14 cellular contexts compared by ENCODE assay signal in the genomic region with DNA sequence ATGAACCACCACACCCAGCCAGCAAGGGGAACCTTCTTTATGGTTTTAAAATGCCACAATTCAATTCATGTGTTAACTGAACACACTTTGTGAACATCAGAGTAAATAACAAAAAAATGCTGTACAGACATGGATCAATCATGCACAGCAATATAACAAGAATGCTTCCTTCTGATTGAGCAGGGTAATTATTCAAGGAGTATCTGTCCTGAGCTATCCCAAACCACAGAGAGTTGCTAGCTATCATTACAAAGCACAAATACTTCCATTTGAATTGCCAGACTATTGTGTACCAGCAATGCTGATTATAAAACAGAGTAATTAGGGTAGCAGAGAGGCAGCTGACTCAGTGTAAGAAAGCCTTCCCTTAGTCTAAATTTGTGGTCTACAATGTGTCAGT. TPM values are rescaled to one million over a fixed set of nuclear protein-coding genes. Genes with fewer than 3 reads are reported as not detected.
DNase-seq lines count a peak whose midpoint lies in the region; FAIRE-seq and TF ChIP-seq lines count a peak whose summit lies in the region.
"Had no signal": no experiment of that assay in that cellular context is flagged by ENCODE, and none has a peak within 500 bp of the region (broad histone marks: within the 10 kb centered on the region; RNA-seq: fewer than 3 reads in every experiment).

No MANE protein-coding gene starts in this region.

- no peak for TF ChIP-seq POLR2A in GM12891 (IDR thresholded peaks at IDR 0.05; ENCODE audit: low read depth, low read length)

- H4K20me1 ChIP-seq in keratinocyte (ENCODE audit: control insufficient read depth, extremely low read depth, insufficient read depth, low read length), result no peaks in the 10 kb centered on the region

- H3K4me1 ChIP-seq in SJSA1 (replicated peaks) (peaks cover 55% of the 10 kb centered on the region), keratinocyte (ENCODE audit: control insufficient read depth, extremely low read depth, insufficient read depth, low read length) (peaks cover 4% of the 10 kb centered on the region)

- H3K4me3 ChIP-seq in SJSA1 (no peak overlapping the region), keratinocyte (ENCODE audit: control insufficient read depth in 2 of 3, extremely low read depth in 1 of 3, insufficient read depth in 2 of 3, low read depth in 1 of 3, low read length in 3 of 3) (no peak overlapping the region)

- no peaks in the 10 kb centered on the region for H3K79me2 ChIP-seq in keratinocyte (ENCODE audit: control insufficient read depth, insufficient read depth, low read length)

- H3K27ac ChIP-seq in SJSA1, result peak overlapping the region; percentile 28
- H3K27ac ChIP-seq in keratinocyte (ENCODE audit: control insufficient read depth, insufficient read depth, low read length), result no peak overlapping the region
- H3K27ac ChIP-seq: RWPE1 had no signal

- peak; percentile 41 for FAIRE-seq in keratinocyte (lab: Jason Lieb, UNC)
- peak; percentile 9 for FAIRE-seq in urothelium cell line (lab: Jason Lieb, UNC)
- no peak for FAIRE-seq in GM12891 (lab: Jason Lieb, UNC)

- H3K9me1 ChIP-seq in keratinocyte (ENCODE audit: control insufficient read depth, extremely low read depth, insufficient read depth, low read length), result no peaks in the 10 kb centered on the region

- TF ChIP-seq CTCF in keratinocyte (optimal IDR thresholded peaks at IDR 0.05 in 1 of 3, IDR thresholded peaks at IDR 0.05 in 1 of 3, conservative IDR thresholded peaks at IDR 0.05 in 1 of 3; ENCODE audit: extremely low read depth in 1 of 3, insufficient read depth in 2 of 3, low read length in 3 of 3), result no peak

- no peaks in the 10 kb centered on the region for H3K9me3 ChIP-seq in SJSA1 (replicated peaks)
- H3K9me3 ChIP-seq in keratinocyte (ENCODE audit: control insufficient read depth, low read depth, low read length), result no peaks in the 10 kb centered on the region

- dilution Hi-C loops in keratinocyte (cut with MboI; ENCODE audit: extremely low pct_ligation_motif_present, low sequenced_read_pairs), result no loop called here

- H3K4me2 ChIP-seq in keratinocyte (ENCODE audit: control insufficient read depth, extremely low read depth, insufficient read depth, low read depth, low read length), result no peak overlapping the region

- H2AFZ ChIP-seq in keratinocyte (ENCODE audit: control insufficient read depth, low read length), result no peak overlapping the region

- peak; percentile 4 for DNase-seq in NCI-H748 (lab: John Stamatoyannopoulos, UW; ENCODE audit: unreplicated experiment)
- no peak for DNase-seq in NCI-H748 treated with DMSO at 0.1 percent for 48 hours (lab: John Stamatoyannopoulos, UW)
- DNase-seq in SJSA1 (ENCODE audit: low read depth in 1 of 2, low spot score in 2 of 2), result peak in 1 of 2 experiments; percentile 39
- DNase-seq in keratinocyte (ENCODE audit: low read depth, low spot score), result no peak
- no peak for DNase-seq in urothelium cell line (ENCODE audit: low spot score)
- no peak for DNase-seq in GM12891 (ENCODE audit: insufficient read length, low spot score)
- no peak for DNase-seq in T-helper 2 cell
- no peak for DNase-seq in H4 (ENCODE audit: low spot score)
- DNase-seq: AML-193; CD4-positive, CD25-positive, alpha-beta regulatory T cell; NCI-H1436 treated with DMSO at 0.1 percent for 48 hours; NCI-H2107; NCI-H82 had no signal

- H3K36me3 ChIP-seq in SJSA1 (no peaks in the 10 kb centered on the region), keratinocyte (ENCODE audit: control insufficient read depth in 2 of 2, extremely low read depth in 1 of 2, insufficient read depth in 2 of 2, low read length in 2 of 2) (no peaks in the 10 kb centered on the region)

- no peaks in the 10 kb centered on the region for H3K27me3 ChIP-seq in SJSA1 (replicated peaks)
- no peaks in the 10 kb centered on the region for H3K27me3 ChIP-seq in keratinocyte (ENCODE audit: control insufficient read depth, extremely low read depth, insufficient read depth, low read length)

- H3K9ac ChIP-seq in keratinocyte (ENCODE audit: control insufficient read depth, extremely low read depth, insufficient read depth, low read length), result no peak overlapping the region

TF ChIP-seq in GM12891, 5 proteins besides CTCF, POLR2A, EP300 and RAD21:
- TF ChIP-seq POU2F2 (IDR thresholded peaks at IDR 0.05; ENCODE audit: low read depth, low read length) (no peak), POLR2AphosphoS5 (IDR thresholded peaks at IDR 0.05; ENCODE audit: low read depth, low read length) (no peak), TAF1 (IDR thresholded peaks at IDR 0.05; ENCODE audit: low read depth, low read length) (no peak), SPI1 (IDR thresholded peaks at IDR 0.05; ENCODE audit: low read depth, low read length) (no peak), PAX5 (IDR thresholded peaks at IDR 0.05; ENCODE audit: insufficient read depth, low read length, severe bottlenecking) (no peak)

RNA-seq across cellular contexts. Expression of gene RHOBTB1, which starts 11.3 kb away (rescaled TPM):
- 17.7 and 32.1 TPM in 2 replicates for total RNA-seq in SJSA1 (2014; rRNA removed; shearing (Covaris generic))
- 4.6 to 6.1 TPM (median 5.5 TPM) in 3 replicates for polyA plus RNA-seq in keratinocyte
- polyA plus RNA-seq in keratinocyte (2011; ENCODE audit: low read depth), result 4.1 TPM
- polyA plus RNA-seq in keratinocyte (2011; cell fraction: cytosol; rRNA removed), result 5.7 and 5.8 TPM in 2 replicates
- 10.8 and 12.3 TPM in 2 replicates for polyA plus RNA-seq in keratinocyte (2011; cell fraction: nucleus; rRNA removed)
- polyA plus RNA-seq in keratinocyte (2012; ENCODE audit: low replicate concordance), result 3.2 and 4.0 TPM in 2 replicates
- polyA minus RNA-seq in keratinocyte, result 3.2 to 6.7 TPM (median 5.3 TPM) in 3 replicates
- 11.3 TPM for polyA minus RNA-seq in keratinocyte (2011; cell fraction: cytosol; rRNA and poly(A)+ RNA removed)
- polyA minus RNA-seq in keratinocyte (2011; cell fraction: nucleus; rRNA and poly(A)+ RNA removed), result 4.9 and 8.8 TPM in 2 replicates
- polyA plus RNA-seq in GM12891 (2012; ENCODE audit: low read depth, missing spikeins), result not detected
- 39.8 and 41.1 TPM in 2 replicates for total RNA-seq in H4 (2014; rRNA removed; shearing (Covaris generic))
- polyA plus RNA-seq: CD4-positive, CD25-positive, alpha-beta regulatory T cell had no signal
